In genomic region chr20:64228751-64229518, GRCh38 we compare ENCODE assay signal across 23 cellular contexts. TPM values are rescaled to one million over a fixed set of nuclear protein-coding genes. Genes with fewer than 3 reads are reported as not detected.
DNase-seq lines count a peak whose midpoint lies in the region; ATAC-seq and TF ChIP-seq lines count a peak whose summit lies in the region.
"Had no signal": no experiment of that assay in that cellular context is flagged by ENCODE, and none has a peak within 500 bp of the region (broad histone marks: within the 10 kb centered on the region; RNA-seq: fewer than 3 reads in every experiment).

No MANE protein-coding gene starts in this region.

- peak overlapping the region; percentile 1 for H3K4me2 ChIP-seq in hepatocyte
- H3K4me2 ChIP-seq in MM.1S (ENCODE audit: low read depth, low read length) = no peak overlapping the region

- ATAC-seq in Right ventricle myocardium superior (ENCODE audit: poor library complexity) (no peak), RWPE2 (ENCODE audit: low read depth) (no peak)
- ATAC-seq: GM12878 had no signal

- H3K36me3 ChIP-seq in right atrium auricular region = no peaks in the 10 kb centered on the region
- H3K36me3 ChIP-seq in RWPE2 (ENCODE audit: low read depth) = no peaks in the 10 kb centered on the region
- no peaks in the 10 kb centered on the region for H3K36me3 ChIP-seq in hepatocyte (replicated peaks; ENCODE audit: insufficient read depth, low read depth)
- no peaks in the 10 kb centered on the region for H3K36me3 ChIP-seq in MM.1S (replicated peaks; ENCODE audit: insufficient read depth, low read length)
- H3K36me3 ChIP-seq in transverse colon = no peaks in the 10 kb centered on the region
- H3K36me3 ChIP-seq: HAP-1, Peyer's patch had no signal

- intact Hi-C loops in Right ventricle myocardium superior (cut with DNase I) = no loop called here
- intact Hi-C loops in transverse colon (cut with DNase I; ENCODE audit: low total_unique reads) = no loop called here

- H3K79me2 ChIP-seq in hepatocyte (no peaks in the 10 kb centered on the region), MM.1S (ENCODE audit: low read length) (no peaks in the 10 kb centered on the region)

- H4K20me1 ChIP-seq in hepatocyte (ENCODE audit: insufficient read depth, poor library complexity, severe bottlenecking) (no peaks in the 10 kb centered on the region), MM.1S (ENCODE audit: insufficient read depth, low read length) (no peaks in the 10 kb centered on the region)

- TF ChIP-seq CTCF in right atrium auricular region (IDR thresholded peaks at IDR 0.05) (no peak), RWPE2 (IDR thresholded peaks at IDR 0.05; ENCODE audit: poor library complexity, severe bottlenecking) (no peak), hepatocyte (IDR thresholded peaks at IDR 0.05; ENCODE audit: poor library complexity) (no peak), nephron progenitor cell (IDR thresholded peaks at IDR 0.05) (no peak), MM.1S (IDR thresholded peaks at IDR 0.05; ENCODE audit: low read length) (no peak), transverse colon (IDR thresholded peaks at IDR 0.05) (no peak)

- no peak for TF ChIP-seq EP300 in transverse colon (IDR thresholded peaks at IDR 0.05; ENCODE audit: low read depth)

- H2AFZ ChIP-seq in hepatocyte = no peak overlapping the region
- H2AFZ ChIP-seq in MM.1S (ENCODE audit: low read length) = no peak overlapping the region
- H2AFZ ChIP-seq: GM23248 had no signal

- TF ChIP-seq POLR2A in transverse colon (IDR thresholded peaks at IDR 0.05) = no peak

- H3K27me3 ChIP-seq in right atrium auricular region (no peaks in the 10 kb centered on the region), RWPE2 (ENCODE audit: insufficient read depth, poor library complexity, severe bottlenecking) (no peaks in the 10 kb centered on the region), hepatocyte (no peaks in the 10 kb centered on the region), MM.1S (replicated peaks; ENCODE audit: insufficient read depth, low read length) (peaks cover 94% of the 10 kb centered on the region), transverse colon (no peaks in the 10 kb centered on the region)
- H3K27me3 ChIP-seq: Peyer's patch had no signal

- no peaks in the 10 kb centered on the region for H3F3A ChIP-seq in MM.1S (ENCODE audit: insufficient read depth, low read length)

- 79% methylated on average over 14 of the region's 14 CpGs for WGBS in hepatocyte (ENCODE audit: low lambda C conversion rate, missing lambda C conversion rate)
- WGBS in transverse colon (ENCODE audit: low coverage in 1 of 2), 2 donors = 37 to 61% methylated on average over 3 to 14 of the region's 14 CpGs

- in situ Hi-C loops in transverse colon (cut with MboI; ENCODE audit: low pct_ligation_motif_present in 1 of 4, low pct_unique_long_range_greater_than_20kb in 1 of 4, low sequenced_read_pairs in 3 of 4) = no loop called here

- H3K27me3 Mint-ChIP-seq in nephron progenitor cell (ENCODE audit: low read depth, poor library complexity) = peaks cover 5% of the 10 kb centered on the region

- no peak overlapping the region for H3K4me3 Mint-ChIP-seq in nephron progenitor cell

- H3K9me2 ChIP-seq in hepatocyte (replicated peaks; ENCODE audit: insufficient read depth) (no peaks in the 10 kb centered on the region), MM.1S (replicated peaks; ENCODE audit: insufficient read depth, low read length) (no peaks in the 10 kb centered on the region)

- peak; percentile 8 for DNase-seq in Right ventricle myocardium superior
- DNase-seq in right atrium auricular region (ENCODE audit: low spot score) = no peak
- peak; percentile 80 for DNase-seq in RWPE2 (ENCODE audit: low spot score)
- no peak for DNase-seq in hepatocyte (ENCODE audit: low spot score)
- DNase-seq in nephron progenitor cell = no peak
- DNase-seq in MM.1S = no peak
- DNase-seq in nucleus accumbens (lab: John Stamatoyannopoulos, UW) = no peak
- DNase-seq in transverse colon = no peak
- DNase-seq: CD4-positive, alpha-beta T cell; DMS53; EL; GM23248; NCI-H1048; NCI-H1436; NCI-H2029; NCI-H2171; NCI-H526 treated with DMSO at 0.1 percent for 48 hours; NK-92 treated with Interleukin-12 subunit alpha and Interleukin-12 subunit beta, amount 100 ng/mL, for 24 hours; Peyer's patch; SHP77 had no signal

- H3K27ac Mint-ChIP-seq in nephron progenitor cell = peak overlapping the region; percentile 86
- H3K27ac Mint-ChIP-seq: CD4-positive, alpha-beta T cell had no signal

- H3K4me1 ChIP-seq in right atrium auricular region (peaks cover 0 to 28% of the 10 kb centered on the region in 2 donors), RWPE2 (ENCODE audit: insufficient read depth, poor library complexity, severe bottlenecking) (peaks cover 8% of the 10 kb centered on the region), hepatocyte (ENCODE audit: insufficient read depth) (peaks cover 18% of the 10 kb centered on the region), MM.1S (ENCODE audit: low read length) (no peaks in the 10 kb centered on the region), transverse colon (peaks cover 0 to 11% (median 6%) of the 10 kb centered on the region in 4 donors)
- H3K4me1 ChIP-seq: HAP-1 had no signal

- no peak overlapping the region for H3K4me3 ChIP-seq in right atrium auricular region
- no peak overlapping the region for H3K4me3 ChIP-seq in RWPE2 (ENCODE audit: severe bottlenecking)
- no peak overlapping the region for H3K4me3 ChIP-seq in hepatocyte
- H3K4me3 ChIP-seq in MM.1S (ENCODE audit: low read length) = no peak overlapping the region
- H3K4me3 ChIP-seq in transverse colon = no peak overlapping the region
- H3K4me3 ChIP-seq: GM12878, GM23248, HAP-1, Peyer's patch, SK-N-MC had no signal

- peaks cover 62% of the 10 kb centered on the region for H3K4me1 Mint-ChIP-seq in nephron progenitor cell

- H3K36me3 Mint-ChIP-seq in nephron progenitor cell (ENCODE audit: low read depth) = no peaks in the 10 kb centered on the region

- peaks cover 6% of the 10 kb centered on the region for H3K9me3 Mint-ChIP-seq in nephron progenitor cell
- H3K9me3 Mint-ChIP-seq: CD4-positive, alpha-beta T cell had no signal

- no peak overlapping the region for H3K9ac ChIP-seq in MM.1S (ENCODE audit: low read length)
- H3K9ac ChIP-seq: GM23248 had no signal

- H3K27ac ChIP-seq in right atrium auricular region (no peak overlapping the region), RWPE2 (ENCODE audit: poor library complexity, severe bottlenecking) (no peak overlapping the region), hepatocyte (no peak overlapping the region), MM.1S (ENCODE audit: low read length) (no peak overlapping the region), transverse colon (no peak overlapping the region)
- H3K27ac ChIP-seq: GM23248, Peyer's patch, SK-N-MC had no signal

- H3K9me3 ChIP-seq in right atrium auricular region (no peaks in the 10 kb centered on the region), RWPE2 (ENCODE audit: severe bottlenecking) (no peaks in the 10 kb centered on the region), hepatocyte (ENCODE audit: low read depth) (no peaks in the 10 kb centered on the region), MM.1S (replicated peaks; ENCODE audit: insufficient read depth, low read length) (no peaks in the 10 kb centered on the region), transverse colon (no peaks in the 10 kb centered on the region)
- H3K9me3 ChIP-seq: HAP-1, Peyer's patch had no signal

RNA-seq across cellular contexts. Expression of gene PCMTD2, which starts 26.6 kb away (rescaled TPM):
- 81.9 TPM for total RNA-seq in Right ventricle myocardium superior
- total RNA-seq in right atrium auricular region = 100 to 1,000 TPM in 1 of 2 donors, 10 to 100 TPM in 1; 83.3 to 180 TPM
- 68.4 and 79.2 TPM in 2 replicates for total RNA-seq in hepatocyte
- 37.7 and 38.4 TPM in 2 replicates for polyA plus RNA-seq in hepatocyte
- total RNA-seq in transverse colon = 10 to 100 TPM; 17.6 to 55.3 (median 34.2) TPM

Comparison
In these comparisons a context has a peak if more than half of its experiments do, and no peak if none do; other contexts are left out.
1. DNase-seq: peak in Right ventricle myocardium superior (single experiment) and RWPE2 (single experiment); none in right atrium auricular region (single experiment), hepatocyte (single experiment), nephron progenitor cell (single experiment), MM.1S (single experiment), nucleus accumbens (0 of 56) and transverse colon (single experiment).